In the genomic region with DNA sequence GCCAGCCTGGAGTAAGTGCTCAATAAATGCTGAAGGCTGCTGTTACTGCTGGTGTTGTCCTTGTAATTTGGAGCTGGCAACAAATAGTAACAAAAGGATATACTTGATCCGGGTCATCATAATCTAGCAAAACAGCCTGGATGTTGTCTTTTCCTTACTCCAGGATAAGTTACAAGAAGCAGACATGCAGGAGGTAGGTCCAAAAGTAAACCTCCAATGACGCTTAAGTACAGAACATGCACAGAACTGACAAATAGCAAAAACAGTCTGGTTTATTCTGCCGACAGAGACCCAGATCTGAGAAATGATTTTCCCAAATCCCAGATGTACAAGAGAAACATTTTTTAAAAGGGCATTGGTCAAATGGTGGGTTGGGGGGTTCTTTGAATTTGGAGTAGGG, we compare ENCODE assay signal across 27 cellular contexts.
"Had no signal": no experiment of that assay in that cellular context is flagged by ENCODE, and none has a peak within 500 bp of the region (broad histone marks: within the 10 kb centered on the region; RNA-seq: fewer than 3 reads in every experiment).

No MANE protein-coding gene starts in this region.

- H3K36me3 Mint-ChIP-seq: activated naive CD4-positive, alpha-beta T cell treated with anti-CD3 and anti-CD28 coated beads, Interleukin-2, amount 10 ng/mL, durations not matched to agents 7 days and 5 days; activated naive CD8-positive, alpha-beta T cell treated with anti-CD3 and anti-CD28 coated beads, Interleukin-2, amount 10 ng/mL, durations not matched to agents 7 days and 5 days; naive thymus-derived CD8-positive, alpha-beta T cell; type B pancreatic cell had no signal

- H3K27ac ChIP-seq: brain microvascular endothelial cell, esophagus squamous epithelium, gastrocnemius medialis, left ventricle myocardium inferior, parathyroid adenoma, psoas muscle, right atrium auricular region, thoracic aorta, uterus, VCaP had no signal

- H3K4me3 ChIP-seq: esophagus squamous epithelium, gastrocnemius medialis, left ventricle myocardium inferior, lung, psoas muscle, right atrium auricular region, thoracic aorta, uterus had no signal

- DNase-seq: activated CD4-positive, alpha-beta T cell treated with anti-CD3 and anti-CD28 coated beads for 4 hours; activated CD4-positive, alpha-beta T cell treated with anti-CD3 and anti-CD28 coated beads, Interleukin-2, amount 50 U/mL, for 4 hours; activated gamma-delta T cell; activated naive CD4-positive, alpha-beta T cell treated with anti-CD3 and anti-CD28 coated beads, Interleukin-2, amount 10 ng/mL, durations not matched to agents 7 days and 5 days; activated naive CD8-positive, alpha-beta T cell treated with anti-CD3 and anti-CD28 coated beads, Interleukin-2, amount 10 ng/mL, durations not matched to agents 7 days and 5 days; brain microvascular endothelial cell; caudate nucleus; endodermal cell; esophagus squamous epithelium; gastrocnemius medialis; glutamatergic neuron; left ventricle myocardium inferior; naive thymus-derived CD8-positive, alpha-beta T cell; nucleus accumbens; psoas muscle; stimulated activated CD4-positive, alpha-beta T cell treated with anti-CD3 and anti-CD28 coated beads, Interleukin-2, amount 100 ng/mL, for 48 hours; stimulated activated naive CD8-positive, alpha-beta T cell treated with anti-CD3 and anti-CD28 coated beads, Interleukin-15, Interleukin-2, amounts not matched to agents 100 U/mL and 50 U/mL, for 24 hours; T-helper 1 cell; uterus had no signal

- H3K36me3 ChIP-seq: brain microvascular endothelial cell, esophagus squamous epithelium, gastrocnemius medialis, left ventricle myocardium inferior, right atrium auricular region, thoracic aorta, uterus had no signal

- H2AFZ ChIP-seq: parathyroid adenoma had no signal

- H3K9me3 Mint-ChIP-seq: activated naive CD4-positive, alpha-beta T cell treated with anti-CD3 and anti-CD28 coated beads, Interleukin-2, amount 10 ng/mL, durations not matched to agents 7 days and 5 days; activated naive CD8-positive, alpha-beta T cell treated with anti-CD3 and anti-CD28 coated beads, Interleukin-2, amount 10 ng/mL, durations not matched to agents 7 days and 5 days; dendritic cell treated with granulocyte-macrophage colony-stimulating factor and Interleukin-4, amounts not matched to agents 40 ng/mL and 50 ng/mL, for 4 days; endodermal cell; naive thymus-derived CD8-positive, alpha-beta T cell; neural crest cell; type B pancreatic cell had no signal

- H3K9ac ChIP-seq: parathyroid adenoma had no signal

- H3K27me3 Mint-ChIP-seq: dendritic cell treated with granulocyte-macrophage colony-stimulating factor and Interleukin-4, amounts not matched to agents 40 ng/mL and 50 ng/mL, for 4 days; type B pancreatic cell had no signal

- H3K4me1 ChIP-seq: parathyroid adenoma, psoas muscle, uterus had no signal

- ATAC-seq: gastrocnemius medialis; naive thymus-derived CD8-positive, alpha-beta T cell; psoas muscle; stimulated activated naive CD8-positive, alpha-beta T cell treated with anti-CD3 and anti-CD28 coated beads, Interleukin-15, Interleukin-2, amounts not matched to agents 100 U/mL and 50 U/mL, for 24 hours had no signal

- H3K79me2 ChIP-seq: parathyroid adenoma had no signal

- H3K9me3 ChIP-seq: esophagus squamous epithelium, gastrocnemius medialis, left ventricle myocardium inferior, psoas muscle, right atrium auricular region, thoracic aorta, uterus had no signal

- H3K27me3 ChIP-seq: brain microvascular endothelial cell, esophagus squamous epithelium, gastrocnemius medialis, right atrium auricular region, uterus had no signal

- H3K27ac Mint-ChIP-seq: activated naive CD4-positive, alpha-beta T cell treated with anti-CD3 and anti-CD28 coated beads, Interleukin-2, amount 10 ng/mL, durations not matched to agents 7 days and 5 days; activated naive CD8-positive, alpha-beta T cell treated with anti-CD3 and anti-CD28 coated beads, Interleukin-2, amount 10 ng/mL, durations not matched to agents 7 days and 5 days; dendritic cell treated with granulocyte-macrophage colony-stimulating factor and Interleukin-4, amounts not matched to agents 40 ng/mL and 50 ng/mL, for 4 days; endodermal cell; naive thymus-derived CD8-positive, alpha-beta T cell had no signal

- H3K4me3 Mint-ChIP-seq: activated naive CD4-positive, alpha-beta T cell treated with anti-CD3 and anti-CD28 coated beads, Interleukin-2, amount 10 ng/mL, durations not matched to agents 7 days and 5 days; activated naive CD8-positive, alpha-beta T cell treated with anti-CD3 and anti-CD28 coated beads, Interleukin-2, amount 10 ng/mL, durations not matched to agents 7 days and 5 days; dendritic cell treated with granulocyte-macrophage colony-stimulating factor and Interleukin-4, amounts not matched to agents 40 ng/mL and 50 ng/mL, for 4 days; endodermal cell; naive thymus-derived CD8-positive, alpha-beta T cell; neural crest cell; type B pancreatic cell had no signal

- H3K4me1 Mint-ChIP-seq: activated naive CD4-positive, alpha-beta T cell treated with anti-CD3 and anti-CD28 coated beads, Interleukin-2, amount 10 ng/mL, durations not matched to agents 7 days and 5 days; activated naive CD8-positive, alpha-beta T cell treated with anti-CD3 and anti-CD28 coated beads, Interleukin-2, amount 10 ng/mL, durations not matched to agents 7 days and 5 days; endodermal cell; naive thymus-derived CD8-positive, alpha-beta T cell had no signal
